In the genomic region with DNA sequence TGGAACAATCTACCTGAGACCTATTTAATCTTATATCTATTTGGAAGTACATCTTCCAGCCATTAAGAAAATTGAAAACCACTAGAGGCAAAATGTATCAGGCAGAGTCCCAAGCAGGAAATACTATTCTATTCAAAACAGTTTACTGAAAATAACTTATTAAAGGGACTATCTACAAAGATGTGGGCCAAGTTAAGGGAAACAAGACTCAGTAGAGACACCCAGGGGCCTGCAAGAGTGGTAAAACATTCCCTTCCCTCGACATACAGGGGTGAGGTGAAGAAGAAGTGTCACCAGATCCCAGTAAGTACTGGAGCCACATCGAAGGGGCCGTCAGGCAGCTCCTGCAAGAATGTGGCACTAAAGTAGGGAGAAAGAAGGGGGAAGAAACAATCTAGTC, we compare ENCODE assay signal across 2 cellular contexts.
TF ChIP-seq lines count a peak whose summit lies in the region.

No MANE protein-coding gene starts in this region.

TF ChIP-seq in HEK293, 187 proteins besides CTCF, POLR2A, EP300 and RAD21 (continued from another document):
- TF ChIP-seq, protein P1, sequence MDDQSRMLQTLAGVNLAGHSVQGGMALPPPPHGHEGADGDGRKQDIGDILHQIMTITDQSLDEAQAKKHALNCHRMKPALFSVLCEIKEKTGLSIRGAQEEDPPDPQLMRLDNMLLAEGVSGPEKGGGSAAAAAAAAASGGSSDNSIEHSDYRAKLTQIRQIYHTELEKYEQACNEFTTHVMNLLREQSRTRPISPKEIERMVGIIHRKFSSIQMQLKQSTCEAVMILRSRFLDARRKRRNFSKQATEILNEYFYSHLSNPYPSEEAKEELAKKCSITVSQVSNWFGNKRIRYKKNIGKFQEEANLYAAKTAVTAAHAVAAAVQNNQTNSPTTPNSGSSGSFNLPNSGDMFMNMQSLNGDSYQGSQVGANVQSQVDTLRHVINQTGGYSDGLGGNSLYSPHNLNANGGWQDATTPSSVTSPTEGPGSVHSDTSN (CRISPR knock-in tag; IDR thresholded peaks at IDR 0.05), result no peak
- TF ChIP-seq, protein P2, sequence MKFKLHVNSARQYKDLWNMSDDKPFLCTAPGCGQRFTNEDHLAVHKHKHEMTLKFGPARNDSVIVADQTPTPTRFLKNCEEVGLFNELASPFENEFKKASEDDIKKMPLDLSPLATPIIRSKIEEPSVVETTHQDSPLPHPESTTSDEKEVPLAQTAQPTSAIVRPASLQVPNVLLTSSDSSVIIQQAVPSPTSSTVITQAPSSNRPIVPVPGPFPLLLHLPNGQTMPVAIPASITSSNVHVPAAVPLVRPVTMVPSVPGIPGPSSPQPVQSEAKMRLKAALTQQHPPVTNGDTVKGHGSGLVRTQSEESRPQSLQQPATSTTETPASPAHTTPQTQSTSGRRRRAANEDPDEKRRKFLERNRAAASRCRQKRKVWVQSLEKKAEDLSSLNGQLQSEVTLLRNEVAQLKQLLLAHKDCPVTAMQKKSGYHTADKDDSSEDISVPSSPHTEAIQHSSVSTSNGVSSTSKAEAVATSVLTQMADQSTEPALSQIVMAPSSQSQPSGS (tag by site-specific recombination; IDR thresholded peaks at IDR 0.05; ENCODE audit: low read depth), result no peak
- no peak for TF ChIP-seq ZNF501 (tag by site-specific recombination; IDR thresholded peaks at IDR 0.05)

TF ChIP-seq in GM12878, 131 proteins besides CTCF, POLR2A, EP300 and RAD21:
- TF ChIP-seq, protein P3, sequence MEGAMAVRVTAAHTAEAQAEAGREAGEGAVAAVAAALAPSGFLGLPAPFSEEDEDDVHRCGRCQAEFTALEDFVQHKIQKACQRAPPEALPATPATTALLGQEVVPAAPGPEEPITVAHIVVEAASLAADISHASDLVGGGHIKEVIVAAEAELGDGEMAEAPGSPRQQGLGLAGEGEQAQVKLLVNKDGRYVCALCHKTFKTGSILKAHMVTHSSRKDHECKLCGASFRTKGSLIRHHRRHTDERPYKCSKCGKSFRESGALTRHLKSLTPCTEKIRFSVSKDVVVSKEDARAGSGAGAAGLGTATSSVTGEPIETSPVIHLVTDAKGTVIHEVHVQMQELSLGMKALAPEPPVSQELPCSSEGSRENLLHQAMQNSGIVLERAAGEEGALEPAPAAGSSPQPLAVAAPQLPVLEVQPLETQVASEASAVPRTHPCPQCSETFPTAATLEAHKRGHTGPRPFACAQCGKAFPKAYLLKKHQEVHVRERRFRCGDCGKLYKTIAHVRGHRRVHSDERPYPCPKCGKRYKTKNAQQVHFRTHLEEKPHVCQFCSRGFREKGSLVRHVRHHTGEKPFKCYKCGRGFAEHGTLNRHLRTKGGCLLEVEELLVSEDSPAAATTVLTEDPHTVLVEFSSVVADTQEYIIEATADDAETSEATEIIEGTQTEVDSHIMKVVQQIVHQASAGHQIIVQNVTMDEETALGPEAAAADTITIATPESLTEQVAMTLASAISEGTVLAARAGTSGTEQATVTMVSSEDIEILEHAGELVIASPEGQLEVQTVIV (IDR thresholded peaks at IDR 0.05; ENCODE audit: borderline replicate concordance, partially characterized antibody), result no peak
- TF ChIP-seq JUNB (IDR thresholded peaks at IDR 0.05) (peak; percentile 61), MYB (IDR thresholded peaks at IDR 0.05; ENCODE audit: borderline replicate concordance, low read depth, low read length) (no peak)
